8 cellular contexts compared by ENCODE assay signal in genomic region chr6:166540631-166541331, GRCh38. TPM values are rescaled to one million over a fixed set of nuclear protein-coding genes. Genes with fewer than 3 reads are reported as not detected.
DNase-seq lines count a peak whose midpoint lies in the region; ATAC-seq and TF ChIP-seq lines count a peak whose summit lies in the region.

No MANE protein-coding gene starts in this region.

- H3K27me3 ChIP-seq in right cardiac atrium (ENCODE audit: control insufficient read depth, insufficient read depth) = no peaks in the 10 kb centered on the region
- no peaks in the 10 kb centered on the region for H3K27me3 ChIP-seq in smooth muscle cell (ENCODE audit: low read depth)

- no peaks in the 10 kb centered on the region for H4K20me1 ChIP-seq in smooth muscle cell (ENCODE audit: low read depth)

- ATAC-seq in GM21381 (IDR thresholded peaks at IDR 0.05; ENCODE audit: unreplicated experiment) = peak; percentile 95
- ATAC-seq in HG03575 (IDR thresholded peaks at IDR 0.05; ENCODE audit: extremely low read depth, insufficient number of reproducible peaks, low FRiP score, unreplicated experiment) = peak; percentile 93
- ATAC-seq in right cardiac atrium = peak; percentile 69 to 88

- no peak overlapping the region for H3K4me2 ChIP-seq in smooth muscle cell

- H3K4me1 ChIP-seq in right cardiac atrium (ENCODE audit: control insufficient read depth, insufficient read depth, low read length) (no peaks in the 10 kb centered on the region), smooth muscle cell (ENCODE audit: low read depth) (no peaks in the 10 kb centered on the region)

- H3K36me3 ChIP-seq in smooth muscle cell (ENCODE audit: low read depth) = no peaks in the 10 kb centered on the region

- 64% methylated on average over 18 of the region's 18 CpGs for WGBS in right cardiac atrium
- WGBS in smooth muscle cell (ENCODE audit: low lambda C conversion rate) = 75% methylated on average over 18 of the region's 18 CpGs

- H3K27ac ChIP-seq in right cardiac atrium (ENCODE audit: low read length) (peak overlapping the region; percentile 74), smooth muscle cell (ENCODE audit: low read depth) (no peak overlapping the region)

- no peaks in the 10 kb centered on the region for H3K79me2 ChIP-seq in smooth muscle cell (ENCODE audit: low read depth)

- TF ChIP-seq CTCF in smooth muscle cell (IDR thresholded peaks at IDR 0.05; ENCODE audit: borderline replicate concordance, insufficient read depth, poor library complexity, severe bottlenecking) = no peak

- no peaks in the 10 kb centered on the region for H3K9me3 ChIP-seq in right cardiac atrium (ENCODE audit: control insufficient read depth, low read length)
- no peaks in the 10 kb centered on the region for H3K9me3 ChIP-seq in smooth muscle cell (replicated peaks; ENCODE audit: low read depth)

- DNase-seq in CD1c-positive myeloid dendritic cell (ENCODE audit: extremely low spot score) (peak; percentile 81), right cardiac atrium (no peak), smooth muscle cell (lab: John Stamatoyannopoulos, UW; ENCODE audit: unreplicated experiment) (no peak), AML-193 (lab: John Stamatoyannopoulos, UW) (no peak)
- peak; percentile 8 for DNase-seq in activated CD8-positive, alpha-beta memory T cell treated with anti-CD3 and anti-CD28 coated beads, Interleukin-2, amount 50 U/mL, for 1 hour (ENCODE audit: extremely low read depth)
- peak; percentile 15 to 31 for DNase-seq in stimulated activated CD8-positive, alpha-beta memory T cell treated with anti-CD3 and anti-CD28 coated beads, Interleukin-2, amount 100 ng/mL, for 1 hour (ENCODE audit: low read depth in 2 of 2)

- H3K9ac ChIP-seq in smooth muscle cell (ENCODE audit: low read depth) = no peak overlapping the region

- H3K4me3 ChIP-seq in right cardiac atrium (ENCODE audit: low read length) = no peak overlapping the region
- no peak overlapping the region for H3K4me3 ChIP-seq in smooth muscle cell

- no peaks in the 10 kb centered on the region for H3F3A ChIP-seq in smooth muscle cell (ENCODE audit: low read depth)

- intact Hi-C loops in right cardiac atrium (cut with DNase I) = no loop called here

- no peak overlapping the region for H2AFZ ChIP-seq in smooth muscle cell (ENCODE audit: low read depth)

RNA-seq across cellular contexts. Expression of gene RAMACL, which starts 45.7 kb away (rescaled TPM):
- total RNA-seq in right cardiac atrium (1 to 10 TPM in 1 of 4 donors, under 1 TPM in 3; 0.31 to 1.0 (median 0.61) TPM), smooth muscle cell (0.13 and 0.99 TPM in 2 replicates)
- polyA plus RNA-seq in right cardiac atrium (0.38 TPM), smooth muscle cell (0.14 and 0.89 TPM in 2 replicates)

Comparison
In these comparisons a context has a peak if more than half of its experiments do, and no peak if none do; other contexts are left out.
1. DNase-seq: peak in CD1c-positive myeloid dendritic cell (single experiment), activated CD8-positive, alpha-beta memory T cell treated with anti-CD3 and anti-CD28 coated beads, Interleukin-2, amount 50 U/mL, for 1 hour (single experiment) and stimulated activated CD8-positive, alpha-beta memory T cell treated with anti-CD3 and anti-CD28 coated beads, Interleukin-2, amount 100 ng/mL, for 1 hour (2 of 2); none in right cardiac atrium (0 of 3), smooth muscle cell (single experiment) and AML-193 (0 of 2).
2. Peak in every context shown above with its lines, with median percentiles within 50 percentile points of each other: ATAC-seq.